Comparison of ENCODE assay signal across 2 cellular contexts in genomic region chr3:129598484-129598883, GRCh38.
TF ChIP-seq lines count a peak whose summit lies in the region.

No MANE protein-coding gene starts in this region.

TF ChIP-seq in GM23338, 12 proteins besides CTCF, POLR2A, EP300 and RAD21:
- TF ChIP-seq REST (IDR thresholded peaks at IDR 0.05; ENCODE audit: unreplicated experiment) (no peak), NANOG (IDR thresholded peaks at IDR 0.05; ENCODE audit: borderline replicate concordance) (no peak), POLR2AphosphoS5 (IDR thresholded peaks at IDR 0.05; ENCODE audit: low read depth) (no peak), ZNF114 (CRISPR knock-in tag; IDR thresholded peaks at IDR 0.05) (no peak), ZNF331 (CRISPR knock-in tag; IDR thresholded peaks at IDR 0.05; ENCODE audit: low read depth) (no peak), CREB1 (CRISPR knock-in tag; IDR thresholded peaks at IDR 0.05; ENCODE audit: low read depth) (no peak), JUNB (IDR thresholded peaks at IDR 0.05; ENCODE audit: unreplicated experiment) (no peak), EZH2 (IDR thresholded peaks at IDR 0.05; ENCODE audit: low read depth, unreplicated experiment) (no peak)
- TF ChIP-seq, protein P1, sequence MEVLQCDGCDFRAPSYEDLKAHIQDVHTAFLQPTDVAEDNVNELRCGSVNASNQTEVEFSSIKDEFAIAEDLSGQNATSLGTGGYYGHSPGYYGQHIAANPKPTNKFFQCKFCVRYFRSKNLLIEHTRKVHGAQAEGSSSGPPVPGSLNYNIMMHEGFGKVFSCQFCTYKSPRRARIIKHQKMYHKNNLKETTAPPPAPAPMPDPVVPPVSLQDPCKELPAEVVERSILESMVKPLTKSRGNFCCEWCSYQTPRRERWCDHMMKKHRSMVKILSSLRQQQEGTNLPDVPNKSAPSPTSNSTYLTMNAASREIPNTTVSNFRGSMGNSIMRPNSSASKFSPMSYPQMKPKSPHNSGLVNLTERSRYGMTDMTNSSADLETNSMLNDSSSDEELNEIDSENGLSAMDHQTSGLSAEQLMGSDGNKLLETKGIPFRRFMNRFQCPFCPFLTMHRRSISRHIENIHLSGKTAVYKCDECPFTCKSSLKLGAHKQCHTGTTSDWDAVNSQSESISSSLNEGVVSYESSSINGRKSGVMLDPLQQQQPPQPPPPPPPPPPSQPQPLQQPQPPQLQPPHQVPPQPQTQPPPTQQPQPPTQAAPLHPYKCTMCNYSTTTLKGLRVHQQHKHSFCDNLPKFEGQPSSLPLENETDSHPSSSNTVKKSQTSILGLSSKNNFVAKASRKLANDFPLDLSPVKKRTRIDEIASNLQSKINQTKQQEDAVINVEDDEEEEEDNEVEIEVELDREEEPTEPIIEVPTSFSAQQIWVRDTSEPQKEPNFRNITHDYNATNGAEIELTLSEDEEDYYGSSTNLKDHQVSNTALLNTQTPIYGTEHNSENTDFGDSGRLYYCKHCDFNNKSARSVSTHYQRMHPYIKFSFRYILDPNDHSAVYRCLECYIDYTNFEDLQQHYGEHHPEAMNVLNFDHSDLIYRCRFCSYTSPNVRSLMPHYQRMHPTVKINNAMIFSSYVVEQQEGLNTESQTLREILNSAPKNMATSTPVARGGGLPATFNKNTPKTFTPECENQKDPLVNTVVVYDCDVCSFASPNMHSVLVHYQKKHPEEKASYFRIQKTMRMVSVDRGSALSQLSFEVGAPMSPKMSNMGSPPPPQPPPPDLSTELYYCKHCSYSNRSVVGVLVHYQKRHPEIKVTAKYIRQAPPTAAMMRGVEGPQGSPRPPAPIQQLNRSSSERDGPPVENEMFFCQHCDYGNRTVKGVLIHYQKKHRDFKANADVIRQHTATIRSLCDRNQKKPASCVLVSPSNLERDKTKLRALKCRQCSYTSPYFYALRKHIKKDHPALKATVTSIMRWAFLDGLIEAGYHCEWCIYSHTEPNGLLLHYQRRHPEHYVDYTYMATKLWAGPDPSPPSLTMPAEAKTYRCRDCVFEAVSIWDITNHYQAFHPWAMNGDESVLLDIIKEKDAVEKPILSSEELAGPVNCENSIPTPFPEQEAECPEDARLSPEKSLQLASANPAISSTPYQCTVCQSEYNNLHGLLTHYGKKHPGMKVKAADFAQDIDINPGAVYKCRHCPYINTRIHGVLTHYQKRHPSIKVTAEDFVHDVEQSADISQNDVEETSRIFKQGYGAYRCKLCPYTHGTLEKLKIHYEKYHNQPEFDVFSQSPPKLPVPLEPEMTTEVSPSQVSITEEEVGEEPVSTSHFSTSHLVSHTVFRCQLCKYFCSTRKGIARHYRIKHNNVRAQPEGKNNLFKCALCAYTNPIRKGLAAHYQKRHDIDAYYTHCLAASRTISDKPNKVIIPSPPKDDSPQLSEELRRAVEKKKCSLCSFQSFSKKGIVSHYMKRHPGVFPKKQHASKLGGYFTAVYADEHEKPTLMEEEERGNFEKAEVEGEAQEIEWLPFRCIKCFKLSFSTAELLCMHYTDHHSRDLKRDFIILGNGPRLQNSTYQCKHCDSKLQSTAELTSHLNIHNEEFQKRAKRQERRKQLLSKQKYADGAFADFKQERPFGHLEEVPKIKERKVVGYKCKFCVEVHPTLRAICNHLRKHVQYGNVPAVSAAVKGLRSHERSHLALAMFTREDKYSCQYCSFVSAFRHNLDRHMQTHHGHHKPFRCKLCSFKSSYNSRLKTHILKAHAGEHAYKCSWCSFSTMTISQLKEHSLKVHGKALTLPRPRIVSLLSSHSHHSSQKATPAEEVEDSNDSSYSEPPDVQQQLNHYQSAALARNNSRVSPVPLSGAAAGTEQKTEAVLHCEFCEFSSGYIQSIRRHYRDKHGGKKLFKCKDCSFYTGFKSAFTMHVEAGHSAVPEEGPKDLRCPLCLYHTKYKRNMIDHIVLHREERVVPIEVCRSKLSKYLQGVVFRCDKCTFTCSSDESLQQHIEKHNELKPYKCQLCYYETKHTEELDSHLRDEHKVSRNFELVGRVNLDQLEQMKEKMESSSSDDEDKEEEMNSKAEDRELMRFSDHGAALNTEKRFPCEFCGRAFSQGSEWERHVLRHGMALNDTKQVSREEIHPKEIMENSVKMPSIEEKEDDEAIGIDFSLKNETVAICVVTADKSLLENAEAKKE (CRISPR knock-in tag; IDR thresholded peaks at IDR 0.05): no peak

TF ChIP-seq in HepG2, 621 proteins besides CTCF, POLR2A, EP300 and RAD21:
- TF ChIP-seq, protein P2, sequence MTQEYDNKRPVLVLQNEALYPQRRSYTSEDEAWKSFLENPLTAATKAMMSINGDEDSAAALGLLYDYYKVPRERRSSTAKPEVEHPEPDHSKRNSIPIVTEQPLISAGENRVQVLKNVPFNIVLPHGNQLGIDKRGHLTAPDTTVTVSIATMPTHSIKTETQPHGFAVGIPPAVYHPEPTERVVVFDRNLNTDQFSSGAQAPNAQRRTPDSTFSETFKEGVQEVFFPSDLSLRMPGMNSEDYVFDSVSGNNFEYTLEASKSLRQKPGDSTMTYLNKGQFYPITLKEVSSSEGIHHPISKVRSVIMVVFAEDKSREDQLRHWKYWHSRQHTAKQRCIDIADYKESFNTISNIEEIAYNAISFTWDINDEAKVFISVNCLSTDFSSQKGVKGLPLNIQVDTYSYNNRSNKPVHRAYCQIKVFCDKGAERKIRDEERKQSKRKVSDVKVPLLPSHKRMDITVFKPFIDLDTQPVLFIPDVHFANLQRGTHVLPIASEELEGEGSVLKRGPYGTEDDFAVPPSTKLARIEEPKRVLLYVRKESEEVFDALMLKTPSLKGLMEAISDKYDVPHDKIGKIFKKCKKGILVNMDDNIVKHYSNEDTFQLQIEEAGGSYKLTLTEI (CRISPR knock-in tag; conservative IDR thresholded peaks at IDR 0.05): no peak
- TF ChIP-seq ZBTB33 (CRISPR knock-in tag; IDR thresholded peaks at IDR 0.05) (peak; percentile 39; the same call in 1 of the 2 replicates), CHD4 (IDR thresholded peaks at IDR 0.05; ENCODE audit: borderline replicate concordance, low read length) (0 out of 2 replicates have a peak, but pooled peaks have one; percentile 74), ZNF629 (CRISPR knock-in tag; conservative IDR thresholded peaks at IDR 0.05) (peak; percentile 96)
TF ChIP-seq in HepG2: peak in this region for 3.
